Comparison of ENCODE assay signal across 12 cellular contexts in the genomic region with DNA sequence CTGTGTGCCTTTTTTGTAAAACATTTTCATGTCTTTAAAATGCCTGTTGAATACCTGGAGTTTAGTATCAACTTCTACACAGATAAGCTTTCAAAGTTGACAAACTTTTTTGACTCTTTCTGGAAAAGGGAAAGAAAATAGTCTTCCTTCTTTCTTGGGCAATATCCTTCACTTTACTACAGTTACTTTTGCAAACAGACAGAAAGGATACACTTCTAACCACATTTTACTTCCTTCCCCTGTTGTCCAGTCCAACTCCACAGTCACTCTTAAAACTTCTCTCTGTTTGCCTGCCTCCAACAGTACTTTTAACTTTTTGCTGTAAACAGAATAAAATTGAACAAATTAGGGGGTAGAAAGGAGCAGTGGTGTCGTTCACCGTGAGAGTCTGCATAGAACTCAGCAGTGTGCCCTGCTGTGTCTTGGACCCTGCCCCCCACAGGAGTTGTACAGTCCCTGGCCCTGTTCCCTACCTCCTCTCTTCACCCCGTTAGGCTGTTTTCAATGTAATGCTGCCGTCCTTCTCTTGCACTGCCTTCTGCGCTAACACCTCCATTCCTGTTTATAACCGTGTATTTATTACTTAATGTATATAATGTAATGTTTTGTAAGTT.
DNase-seq lines count a peak whose midpoint lies in the region; ATAC-seq and TF ChIP-seq lines count a peak whose summit lies in the region.
"Had no signal": no experiment of that assay in that cellular context is flagged by ENCODE, and none has a peak within 500 bp of the region (broad histone marks: within the 10 kb centered on the region; RNA-seq: fewer than 3 reads in every experiment).

No MANE protein-coding gene starts in this region.

- CTCF ChIA-PET in activated naive CD4-positive, alpha-beta T cell treated with anti-CD3 and anti-CD28 coated beads for 36 hours (lab: Charles Lee): interaction anchor here (0.7 to 2.8 kb wide), 9 partner anchors 11 to 112 kb away, joined by 3 to 12 read pairs (median 3); no protein-coding TSS in a partner anchor
- CTCF ChIA-PET in mammary epithelial cell (lab: Charles Lee; ENCODE audit: low non-redundant PET): no interaction called here

- ATAC-seq in GM19452 (IDR thresholded peaks at IDR 0.05; ENCODE audit: unreplicated experiment): no peak
- no peak for ATAC-seq in HG02970 (IDR thresholded peaks at IDR 0.05; ENCODE audit: low FRiP score, unreplicated experiment)
- ATAC-seq: left colon had no signal

- peak overlapping the region; percentile 94 for H3K27ac Mint-ChIP-seq in activated naive CD4-positive, alpha-beta T cell treated with anti-CD3 and anti-CD28 coated beads for 36 hours

- peak overlapping the region; percentile 19 for H3K4me3 Mint-ChIP-seq in activated naive CD4-positive, alpha-beta T cell treated with anti-CD3 and anti-CD28 coated beads for 36 hours
- H3K4me3 Mint-ChIP-seq: brain had no signal

- BruUV-seq in mammary epithelial cell (replicated peaks; lab: Mats Ljungman, UMichigan): no TSS peak

- no peak overlapping the region for H3K4me2 ChIP-seq in mammary epithelial cell (ENCODE audit: insufficient read depth, low read depth, low read length)

- H3K9me3 Mint-ChIP-seq in activated naive CD4-positive, alpha-beta T cell treated with anti-CD3 and anti-CD28 coated beads for 36 hours: no peaks in the 10 kb centered on the region
- H3K9me3 Mint-ChIP-seq: brain had no signal

- no peak for TF ChIP-seq CTCF in left ventricle myocardium inferior (IDR thresholded peaks at IDR 0.05; ENCODE audit: borderline replicate concordance)
- TF ChIP-seq CTCF in tibial nerve (IDR thresholded peaks at IDR 0.05): no peak
- no peak for TF ChIP-seq CTCF in mammary epithelial cell (conservative IDR thresholded peaks at IDR 0.05 in 1 of 2, IDR thresholded peaks at IDR 0.05 in 1 of 2; ENCODE audit: extremely low read depth in 1 of 2, insufficient read depth in 1 of 2, low read depth in 1 of 2, low read length in 2 of 2)

- no peak for DNase-seq in activated naive CD4-positive, alpha-beta T cell treated with anti-CD3 and anti-CD28 coated beads for 36 hours
- DNase-seq in activated naive CD4-positive, alpha-beta T cell treated with anti-CD3 and anti-CD28 coated beads, Interleukin-2, amount 50 U/mL, for 16 hours: no peak
- DNase-seq in SKM-1 treated with dmso at 0.1 percent for 144 hours (lab: John Stamatoyannopoulos, UW; ENCODE audit: unreplicated experiment): peak; percentile 92
- no peak for DNase-seq in left ventricle myocardium inferior
- DNase-seq in tibial nerve (ENCODE audit: low spot score in 2 of 2): no peak
- no peak for DNase-seq in mammary epithelial cell
- DNase-seq: activated CD4-positive, alpha-beta T cell treated with anti-CD3 and anti-CD28 coated beads for 1 hour; left colon; NCI-H1092 treated with DMSO at 0.1 percent for 48 hours had no signal

- H3K9ac ChIP-seq in mammary epithelial cell (ENCODE audit: insufficient read depth, low read length): no peak overlapping the region

- TF ChIP-seq EP300 in tibial nerve (IDR thresholded peaks at IDR 0.05): peak in 1 of 2 donors; percentile 38

- no peaks in the 10 kb centered on the region for H4K20me1 ChIP-seq in mammary epithelial cell (ENCODE audit: insufficient read depth, low read length)

- intact Hi-C loops in activated naive CD4-positive, alpha-beta T cell treated with anti-CD3 and anti-CD28 coated beads for 36 hours (cut with micrococcal nuclease): loop anchor here (5.0 to 10.0 kb wide), 7 partner anchors 354 to 1411 kb away; partner anchors contain the start of genes GADD45A and SERBP1
- intact Hi-C loops in left ventricle myocardium inferior (cut with micrococcal nuclease) (no loop called here), mammary epithelial cell (cut with micrococcal nuclease) (no loop called here)

- WGBS in tibial nerve, 2 donors: 73 to 79% methylated on average over 6 of the region's 6 CpGs
- 99% methylated on average over 6 of the region's 6 CpGs for WGBS in mammary epithelial cell (ENCODE audit: low coverage, missing lambda C conversion rate)

- H3K36me3 ChIP-seq in left ventricle myocardium inferior: peaks cover 38% of the 10 kb centered on the region
- H3K36me3 ChIP-seq in tibial nerve: peaks cover 0 to 23% (median under 1%) of the 10 kb centered on the region in 3 donors
- H3K36me3 ChIP-seq in mammary epithelial cell (ENCODE audit: insufficient read depth, low read length): no peaks in the 10 kb centered on the region

- dilution Hi-C loops in mammary epithelial cell (cut with HindIII; ENCODE audit: low sequenced_read_pairs): no loop called here

- peaks cover 39% of the 10 kb centered on the region for H3K36me3 Mint-ChIP-seq in activated naive CD4-positive, alpha-beta T cell treated with anti-CD3 and anti-CD28 coated beads for 36 hours (ENCODE audit: low read depth)

- H3K27me3 Mint-ChIP-seq in activated naive CD4-positive, alpha-beta T cell treated with anti-CD3 and anti-CD28 coated beads for 36 hours (ENCODE audit: low read depth): no peaks in the 10 kb centered on the region
- H3K27me3 Mint-ChIP-seq: brain had no signal

- no peak for TF ChIP-seq POLR2A in tibial nerve (IDR thresholded peaks at IDR 0.05)

- H3K9me3 ChIP-seq in left ventricle myocardium inferior (replicated peaks) (no peaks in the 10 kb centered on the region), tibial nerve (no peaks in the 10 kb centered on the region), mammary epithelial cell (replicated peaks; ENCODE audit: insufficient read depth, low read length) (no peaks in the 10 kb centered on the region)

- H3K4me1 ChIP-seq in left ventricle myocardium inferior (peaks cover 54% of the 10 kb centered on the region), tibial nerve (peaks cover 0 to 48% (median 34%) of the 10 kb centered on the region in 4 donors), mammary epithelial cell (ENCODE audit: insufficient read depth, low read length) (no peaks in the 10 kb centered on the region)

- peak overlapping the region; percentile 66 for H3K27ac ChIP-seq in left ventricle myocardium inferior (replicated peaks)
- peak overlapping the region in 3 of 4 donors; percentile 46 to 77 (median 57) for H3K27ac ChIP-seq in tibial nerve
- no peak overlapping the region for H3K27ac ChIP-seq in mammary epithelial cell (ENCODE audit: insufficient read depth, low read depth, low read length)

- in situ Hi-C loops in mammary epithelial cell (cut with MboI; ENCODE audit: low sequenced_read_pairs in 2 of 2): no loop called here

- peaks cover 80% of the 10 kb centered on the region for H3K4me1 Mint-ChIP-seq in activated naive CD4-positive, alpha-beta T cell treated with anti-CD3 and anti-CD28 coated beads for 36 hours (ENCODE audit: low read depth)

- H3K79me2 ChIP-seq in mammary epithelial cell (ENCODE audit: insufficient read depth, low read length): no peaks in the 10 kb centered on the region

- no peak overlapping the region for H2AFZ ChIP-seq in mammary epithelial cell (ENCODE audit: low read depth, low read length)

- H3K4me3 ChIP-seq in left ventricle myocardium inferior (no peak overlapping the region), tibial nerve (no peak overlapping the region), mammary epithelial cell (replicated peaks in 1 of 3; ENCODE audit: insufficient read depth in 1 of 3, low read depth in 2 of 3, low read length in 3 of 3) (no peak overlapping the region)

- H3K27me3 ChIP-seq in left ventricle myocardium inferior (ENCODE audit: low read depth) (no peaks in the 10 kb centered on the region), tibial nerve (no peaks in the 10 kb centered on the region), mammary epithelial cell (ENCODE audit: insufficient read depth, low read length) (no peaks in the 10 kb centered on the region)
